13 cellular contexts compared by ENCODE assay signal in the genomic region with DNA sequence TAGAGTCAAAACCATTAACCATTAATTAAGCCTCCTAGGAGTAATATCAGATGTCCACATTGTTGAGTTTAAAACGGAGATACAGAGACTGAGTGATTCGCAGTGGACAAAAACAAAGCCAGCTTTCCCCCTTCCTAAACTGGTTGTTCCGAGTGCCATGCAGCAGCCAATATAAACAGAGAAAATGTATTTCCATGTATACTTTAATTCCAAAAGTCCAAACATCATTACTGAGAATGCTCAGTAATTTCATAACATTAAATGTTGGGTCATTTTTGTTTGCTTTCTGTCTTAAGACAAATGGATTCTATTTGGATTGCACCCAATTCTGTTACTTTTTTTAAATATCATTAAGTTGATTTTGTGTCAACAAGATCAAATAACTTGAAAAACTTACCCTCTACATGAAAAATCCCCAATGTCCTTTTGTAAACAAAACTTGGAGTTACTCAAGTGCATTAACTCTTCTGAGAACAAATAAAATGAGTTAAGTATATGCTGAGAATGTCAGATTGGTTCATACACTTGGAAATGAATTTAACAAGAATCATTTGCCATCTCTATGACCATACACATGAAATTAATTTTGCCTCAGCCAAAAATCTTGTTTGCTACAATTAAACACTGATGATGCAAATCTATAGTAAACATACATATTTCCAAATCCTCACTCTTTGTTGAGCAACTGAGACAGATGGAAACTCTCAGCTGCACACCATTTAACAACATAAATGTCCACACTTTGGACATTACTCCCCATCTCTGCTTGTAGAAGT. TPM values are rescaled to one million over a fixed set of nuclear protein-coding genes. Genes with fewer than 3 reads are reported as not detected.
DNase-seq lines count a peak whose midpoint lies in the region; ATAC-seq and TF ChIP-seq lines count a peak whose summit lies in the region.
"Had no signal": no experiment of that assay in that cellular context is flagged by ENCODE, and none has a peak within 500 bp of the region (broad histone marks: within the 10 kb centered on the region; RNA-seq: fewer than 3 reads in every experiment).

No MANE protein-coding gene starts in this region.

- peak; percentile 44 for ATAC-seq in omental fat pad (ENCODE audit: low FRiP score)

- H3K4me3 ChIP-seq in adipocyte (ENCODE audit: low read length), result peak overlapping the region; percentile 2
- H3K4me3 ChIP-seq: prostate gland, tibial nerve had no signal

- no peak for TF ChIP-seq CTCF in omental fat pad (IDR thresholded peaks at IDR 0.05)

- no peak overlapping the region for H3K9ac ChIP-seq in adipocyte (ENCODE audit: low read length)

- H3K9me3 ChIP-seq in adipocyte (ENCODE audit: control insufficient read depth, low read length), result no peaks in the 10 kb centered on the region
- H3K9me3 ChIP-seq: prostate gland, tibial nerve had no signal

- peak; percentile 54 for DNase-seq in DMS 273 (lab: John Stamatoyannopoulos, UW; ENCODE audit: unreplicated experiment)
- DNase-seq in adipocyte (ENCODE audit: low read depth), result peak; percentile 90
- peak; percentile 54 for DNase-seq in fibroblast of the conjunctiva (ENCODE audit: low read depth)
- DNase-seq in omental fat pad (ENCODE audit: low spot score), result no peak
- DNase-seq in NCI-H82 (lab: John Stamatoyannopoulos, UW), result no peak
- no peak for DNase-seq in AML-193 (lab: John Stamatoyannopoulos, UW)
- no peak for DNase-seq in posterior cingulate gyrus
- no peak for DNase-seq in NK-92 (lab: John Stamatoyannopoulos, UW; ENCODE audit: unreplicated experiment)
- DNase-seq: DND-41, erythroblast, NCI-H2171 treated with DMSO at 0.1 percent for 48 hours had no signal

- H3K4me1 ChIP-seq in adipocyte (ENCODE audit: control insufficient read depth, insufficient read depth, low read length), result peaks cover 67% of the 10 kb centered on the region
- H3K4me1 ChIP-seq: prostate gland had no signal

- intact Hi-C loops in posterior cingulate gyrus (cut with DNase I), result no loop called here

- H3K36me3 ChIP-seq in adipocyte (ENCODE audit: control insufficient read depth, insufficient read depth, low read length, severe bottlenecking), result no peaks in the 10 kb centered on the region
- H3K36me3 ChIP-seq: prostate gland, tibial nerve had no signal

- no peaks in the 10 kb centered on the region for H3K27me3 ChIP-seq in adipocyte (replicated peaks; ENCODE audit: control insufficient read depth, insufficient read depth, low read length)
- H3K27me3 ChIP-seq: tibial nerve had no signal

RNA-seq across cellular contexts. Expression of a gene that starts 19.4 kb away (rescaled TPM):
- total RNA-seq in omental fat pad, result 10 to 100 TPM in 2 of 4 donors, 1 to 10 TPM in 2; 7.6 to 23.3 (median 12.5) TPM

Comparison
In these comparisons a context has a peak if more than half of its experiments do, and no peak if none do; other contexts are left out.
1. DNase-seq: peak in DMS 273 (single experiment), adipocyte (single experiment) and fibroblast of the conjunctiva (single experiment); none in omental fat pad (single experiment), NCI-H82 (single experiment), AML-193 (0 of 2), posterior cingulate gyrus (0 of 10) and NK-92 (single experiment).